16 cellular contexts compared by ENCODE assay signal in genomic region chr1:85656256-85656655, GRCh38.
"Had no signal": no experiment of that assay in that cellular context is flagged by ENCODE, and none has a peak within 500 bp of the region (broad histone marks: within the 10 kb centered on the region; RNA-seq: fewer than 3 reads in every experiment).

No MANE protein-coding gene starts in this region.

- H3K4me3 ChIP-seq: body of pancreas, heart right ventricle, left ventricle myocardium inferior, stomach, thoracic aorta had no signal

- ATAC-seq: activated CD8-positive, alpha-beta T cell treated with anti-CD3 and anti-CD28 coated beads for 36 hours; body of pancreas; esophagus mucosa; heart right ventricle; T-cell had no signal

- DNase-seq: activated CD4-positive, alpha-beta T cell treated with anti-CD3 and anti-CD28 coated beads for 4 hours; activated CD8-positive, alpha-beta memory T cell treated with anti-CD3 and anti-CD28 coated beads, Interleukin-2, amount 50 U/mL, for 48 hours; activated CD8-positive, alpha-beta T cell treated with anti-CD3 and anti-CD28 coated beads for 36 hours; activated naive CD4-positive, alpha-beta T cell treated with Interleukin-2 at 50 U/mL for 16 hours; body of pancreas; heart right ventricle; left ventricle myocardium inferior; nephron progenitor cell; stomach; T-cell; T1000; WERI-Rb-1 had no signal

- H3K9me3 ChIP-seq: body of pancreas, heart right ventricle, left ventricle myocardium inferior, stomach, thoracic aorta had no signal

- FAIRE-seq: frontal cortex, keratinocyte had no signal

- H3K4me1 ChIP-seq: heart right ventricle had no signal

- H3K27me3 ChIP-seq: body of pancreas, heart right ventricle, stomach had no signal

- H3K27ac ChIP-seq: body of pancreas, heart right ventricle, left ventricle myocardium inferior, stomach, thoracic aorta, WERI-Rb-1 had no signal

- H3K36me3 ChIP-seq: thoracic aorta had no signal
